In genomic region chr21:44872568-44873355, GRCh38 we compare ENCODE assay signal across 8 cellular contexts. TPM values are rescaled to one million over a fixed set of nuclear protein-coding genes. Genes with fewer than 3 reads are reported as not detected.
A peak's percentile ranks its signal among the peaks of the same experiment; 100 is the strongest.
DNase-seq lines count a peak whose midpoint lies in the region; ATAC-seq and TF ChIP-seq lines count a peak whose summit lies in the region.

No MANE protein-coding gene starts in this region.

- H3K36me3 ChIP-seq in lung (ENCODE audit: control insufficient read depth in 2 of 2, insufficient read depth in 2 of 2, low read length in 2 of 2) (no peaks in the 10 kb centered on the region), tibial artery (no peaks in the 10 kb centered on the region)

- ATAC-seq in lung (ENCODE audit: insufficient read depth, low FRiP score), result no peak
- no peak for ATAC-seq in HG03521 (IDR thresholded peaks at IDR 0.05; ENCODE audit: unreplicated experiment)

- H3K9me3 ChIP-seq in lung (ENCODE audit: control insufficient read depth in 2 of 2, insufficient read depth in 1 of 2, low read length in 1 of 2) (no peaks in the 10 kb centered on the region), tibial artery (no peaks in the 10 kb centered on the region)

- 0% methylated on average over 57 to 66 of the region's 66 CpGs for WGBS in lung, 2 donors

- H3K4me3 ChIP-seq in lung, result peak overlapping the region; percentile 97
- H3K4me3 ChIP-seq in tibial artery, result peak overlapping the region; percentile 93 to 96

- no peaks in the 10 kb centered on the region for H3K27me3 ChIP-seq in lung (ENCODE audit: control insufficient read depth, insufficient read depth)
- H3K27me3 ChIP-seq in tibial artery, result no peaks in the 10 kb centered on the region

- H3K4me1 ChIP-seq in lung (ENCODE audit: control insufficient read depth in 2 of 2, insufficient read depth in 2 of 2, low read length in 2 of 2), result peaks cover 23 to 31% of the 10 kb centered on the region in 2 donors
- peaks cover 0 to 63% (median 50%) of the 10 kb centered on the region in 4 donors for H3K4me1 ChIP-seq in tibial artery

- intact Hi-C loops in tibial artery (cut with DNase I; ENCODE audit: low total_unique reads), result loop anchor here (5.0 kb wide), 2 partner anchors 55 to 860 kb away; partner anchors contain the start of genes SUMO3 and TRAPPC10

- DNase-seq in activated naive CD4-positive, alpha-beta T cell treated with Interleukin-2 at 50 U/mL for 16 hours, result peak; percentile 31
- no peak for DNase-seq in activated naive CD4-positive, alpha-beta T cell treated with anti-CD3 and anti-CD28 coated beads, Interleukin-2, amount 50 U/mL, for 16 hours
- peak; percentile 54 for DNase-seq in RKO (ENCODE audit: low spot score)
- DNase-seq in ecto neural progenitor cell (ENCODE audit: low spot score), result peak; percentile 69
- peak; percentile 56 for DNase-seq in lung (ENCODE audit: low spot score)
- DNase-seq in tibial artery, result peak; percentile 45 to 77
- DNase-seq in NCI-H2081 treated with DMSO at 0.1 percent for 48 hours (lab: John Stamatoyannopoulos, UW), result no peak

- TF ChIP-seq CTCF in lung (IDR thresholded peaks at IDR 0.05; ENCODE audit: control extremely low read depth, extremely low read depth) (no peak), tibial artery (IDR thresholded peaks at IDR 0.05) (no peak)

- peak overlapping the region; percentile 92 to 93 for H3K27ac ChIP-seq in lung (ENCODE audit: low read depth in 1 of 2, low read length in 1 of 2)
- H3K27ac ChIP-seq in tibial artery, result peak overlapping the region; percentile 95 to 97

RNA-seq across cellular contexts. Expression of gene PTTG1IP, which starts 0.7 kb away (rescaled TPM):
- 100 to 1,000 TPM; 243 to 247 TPM for total RNA-seq in lung
- 100 to 1,000 TPM; 139 to 209 TPM for polyA plus RNA-seq in lung

RNA-seq across cellular contexts. Expression of gene ITGB2, which starts 47.9 kb away (rescaled TPM):
- total RNA-seq in lung, result 100 to 1,000 TPM in 1 of 2 donors, 10 to 100 TPM in 1; 52.9 to 246 TPM
- polyA plus RNA-seq in lung, result 100 to 1,000 TPM; 128 to 376 TPM

RNA-seq across cellular contexts. Expression of gene SUMO3, which starts 54.9 kb away (rescaled TPM):
- 10 to 100 TPM; 45.5 to 86.5 TPM for total RNA-seq in lung
- 10 to 100 TPM; 40.4 to 96.4 TPM for polyA plus RNA-seq in lung

Comparison
In these comparisons a context has a peak if more than half of its experiments do, and no peak if none do; other contexts are left out.
1. DNase-seq: peak in activated naive CD4-positive, alpha-beta T cell treated with Interleukin-2 at 50 U/mL for 16 hours (single experiment), RKO (single experiment), ecto neural progenitor cell (single experiment), lung (single experiment) and tibial artery (2 of 2); none in activated naive CD4-positive, alpha-beta T cell treated with anti-CD3 and anti-CD28 coated beads, Interleukin-2, amount 50 U/mL, for 16 hours (single experiment) and NCI-H2081 treated with DMSO at 0.1 percent for 48 hours (single experiment).